In the genomic region with DNA sequence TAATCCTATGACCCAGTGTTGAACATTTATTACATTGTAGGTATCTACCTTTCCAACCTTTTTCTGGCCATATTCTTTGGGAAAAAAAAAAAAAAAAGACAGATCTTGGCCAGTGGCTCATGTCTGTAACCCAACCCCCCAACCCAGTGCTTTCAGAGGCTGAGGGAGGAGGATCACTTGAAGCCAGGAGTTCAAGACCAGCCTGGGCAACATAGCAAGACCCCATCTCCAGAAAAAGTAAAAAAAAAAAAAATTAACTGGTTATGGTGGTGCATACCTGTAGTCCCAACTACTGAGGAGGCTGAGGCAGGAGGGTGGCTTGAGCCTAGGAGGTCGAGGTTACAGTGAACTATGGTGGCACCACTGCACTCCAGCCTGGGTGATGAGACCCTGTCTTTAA, we compare ENCODE assay signal across 37 cellular contexts. TPM values are rescaled to one million over a fixed set of nuclear protein-coding genes. Genes with fewer than 3 reads are reported as not detected.
DNase-seq lines count a peak whose midpoint lies in the region; ATAC-seq, FAIRE-seq and TF ChIP-seq lines count a peak whose summit lies in the region.
"Had no signal": no experiment of that assay in that cellular context is flagged by ENCODE, and none has a peak within 500 bp of the region (broad histone marks: within the 10 kb centered on the region; RNA-seq: fewer than 3 reads in every experiment).

No MANE protein-coding gene starts in this region.

- intact Hi-C loops in K562 (cut with micrococcal nuclease), result no loop called here
- intact Hi-C loops in HepG2 (cut with micrococcal nuclease; ENCODE audit: unreplicated experiment), result no loop called here
- intact Hi-C loops in sigmoid colon (cut with DNase I), result no loop called here
- intact Hi-C loops in lower lobe of right lung (cut with DNase I), result no loop called here

- DNase-seq in K562 (ENCODE audit: extremely low read depth in 1 of 4, low spot score in 3 of 4) (no peak), HepG2 (ENCODE audit: low spot score) (no peak), sigmoid colon (peak; percentile 33), osteocyte (ENCODE audit: extremely low spot score, unreplicated experiment) (no peak), lower lobe of right lung (no peak), frontal cortex (ENCODE audit: low spot score in 2 of 2) (no peak)
- DNase-seq: 8988T; ACHN; AML-193; BE2C; C1 segment of cervical spinal cord; Caco-2; Calu3; CD4-positive, alpha-beta memory T cell; CD4-positive, alpha-beta T cell; CD4-positive, CD25-positive, alpha-beta regulatory T cell; CD8-positive, alpha-beta memory T cell; CD8-positive, alpha-beta T cell; COR-L47; DMS 273 treated with DMSO at 0.1 percent for 48 hours; DMS153; DMS53; DMS79; DMS79 treated with DMSO at 0.1 percent for 48 hours; DND-41; EL had no signal

- H3K9ac ChIP-seq in K562 (ENCODE audit: insufficient read depth in 1 of 2, low read depth in 2 of 2, low read length in 2 of 2) (no peak overlapping the region), HepG2 (ENCODE audit: insufficient read depth, low read depth, low read length) (no peak overlapping the region)
- H3K9ac ChIP-seq: BLaER1; BLaER1 treated with 17β-estradiol and CSF1 and Interleukin-3, amounts not matched to agents 10 nM and 100 nM had no signal

- POLR2A ChIA-PET in HEK293 (lab: Yijun Ruan, JAX) (no interaction called here), K562 (lab: Yijun Ruan, JAX) (interaction anchor here (1.3 kb wide), 1 partner anchor 10 kb away, joined by 5 read pairs; no protein-coding TSS in a partner anchor), HepG2 (lab: Yijun Ruan, JAX) (no interaction called here)

- H3K4me1 ChIP-seq in HEK293 (ENCODE audit: control insufficient read depth, insufficient read depth, low read length) (no peaks in the 10 kb centered on the region), K562 (replicated peaks in 1 of 2; ENCODE audit: control insufficient read depth in 2 of 2, insufficient read depth in 2 of 2, low read length in 2 of 2) (peaks cover 4 to 6% of the 10 kb centered on the region in 2 experiments; a peak in 3 of 5 replicates), HepG2 (ENCODE audit: insufficient read depth, low read length) (no peaks in the 10 kb centered on the region), sigmoid colon (peaks cover 0 to 13% (median 11%) of the 10 kb centered on the region in 4 donors), lower lobe of right lung (peaks cover 9% of the 10 kb centered on the region)
- H3K4me1 ChIP-seq: A549, BE2C, BLaER1, Caco-2 had no signal

- no peaks in the 10 kb centered on the region for H3K9me1 ChIP-seq in K562 (ENCODE audit: control insufficient read depth, insufficient read depth, low read length)

- FAIRE-seq in K562 (lab: Jason Lieb, UNC), result no peak
- no peak for FAIRE-seq in HepG2 (lab: Jason Lieb, UNC)
- no peak for FAIRE-seq in frontal cortex (lab: Jason Lieb, UNC)
- FAIRE-seq: A204.1, A549, D721Med had no signal

- H3K4me3 ChIP-seq in HEK293 (ENCODE audit: low read depth, low read length), result no peak overlapping the region
- H3K4me3 ChIP-seq in K562, result no peak overlapping the region
- H3K4me3 ChIP-seq in HepG2 (replicated peaks in 1 of 3; ENCODE audit: insufficient read depth in 1 of 3, low read depth in 2 of 3, low read length in 3 of 3), result no peak overlapping the region
- H3K4me3 ChIP-seq in sigmoid colon, result no peak overlapping the region
- H3K4me3 ChIP-seq in lower lobe of right lung, result no peak overlapping the region
- H3K4me3 ChIP-seq: A549; BLaER1; BLaER1 treated with 17β-estradiol and CSF1 and Interleukin-3, amounts not matched to agents 10 nM and 100 nM had no signal

- BruUV-seq in K562 (replicated peaks; lab: Mats Ljungman, UMichigan), result no TSS peak
- BruUV-seq in HepG2 (replicated peaks; lab: Mats Ljungman, UMichigan), result no TSS peak

- no peaks in the 10 kb centered on the region for H3K79me2 ChIP-seq in K562 (ENCODE audit: control insufficient read depth, insufficient read depth, low read length)
- no peaks in the 10 kb centered on the region for H3K79me2 ChIP-seq in HepG2 (ENCODE audit: insufficient read depth, low read length)

- no peak overlapping the region for H3K27ac Mint-ChIP-seq in osteocyte (ENCODE audit: unreplicated experiment)
- H3K27ac Mint-ChIP-seq: B cell; CD4-positive, alpha-beta memory T cell; CD4-positive, alpha-beta T cell; CD4-positive, CD25-positive, alpha-beta regulatory T cell; CD8-positive, alpha-beta memory T cell; CD8-positive, alpha-beta T cell had no signal

- no peak overlapping the region for H3K4me3 Mint-ChIP-seq in osteocyte (ENCODE audit: unreplicated experiment)
- H3K4me3 Mint-ChIP-seq: B cell; CD14-positive monocyte; CD4-positive, alpha-beta memory T cell; CD4-positive, alpha-beta T cell; CD4-positive, CD25-positive, alpha-beta regulatory T cell; CD8-positive, alpha-beta memory T cell; CD8-positive, alpha-beta T cell had no signal

- peaks cover 15% of the 10 kb centered on the region for H3K36me3 Mint-ChIP-seq in osteocyte (ENCODE audit: unreplicated experiment)

- H3K27me3 ChIP-seq in K562 (ENCODE audit: control insufficient read depth in 2 of 2, insufficient read depth in 2 of 2, low read length in 2 of 2) (peaks cover 0 to 16% of the 10 kb centered on the region in 2 experiments; a peak in 2 of 5 replicates), HepG2 (ENCODE audit: control insufficient read depth in 1 of 2, insufficient read depth in 2 of 2, low read length in 2 of 2) (no peaks in the 10 kb centered on the region), sigmoid colon (no peaks in the 10 kb centered on the region), lower lobe of right lung (ENCODE audit: low read depth) (no peaks in the 10 kb centered on the region)
- H3K27me3 ChIP-seq: BE2C; BLaER1; BLaER1 treated with 17β-estradiol and CSF1 and Interleukin-3, amounts not matched to agents 10 nM and 100 nM had no signal

- H3K4me1 Mint-ChIP-seq in osteocyte (ENCODE audit: unreplicated experiment), result no peaks in the 10 kb centered on the region
- H3K4me1 Mint-ChIP-seq: B cell; CD4-positive, alpha-beta memory T cell; CD8-positive, alpha-beta memory T cell had no signal

- no peaks in the 10 kb centered on the region for H3K9me3 Mint-ChIP-seq in osteocyte (ENCODE audit: unreplicated experiment)
- H3K9me3 Mint-ChIP-seq: CD4-positive, alpha-beta T cell had no signal

- H3K36me3 ChIP-seq in HEK293 (ENCODE audit: control insufficient read depth in 2 of 2, insufficient read depth in 1 of 2, low read length in 2 of 2) (peaks cover 6 to 49% of the 10 kb centered on the region in 2 experiments), K562 (ENCODE audit: control insufficient read depth, insufficient read depth, low read length) (no peaks in the 10 kb centered on the region), HepG2 (replicated peaks in 1 of 2; ENCODE audit: control insufficient read depth in 1 of 2, insufficient read depth in 2 of 2, low read length in 2 of 2) (peaks cover 4 to 27% of the 10 kb centered on the region in 2 experiments; a peak in 3 of 5 replicates), sigmoid colon (peaks cover 37 to 96% (median 68%) of the 10 kb centered on the region in 4 donors), lower lobe of right lung (peaks cover 86% of the 10 kb centered on the region)
- H3K36me3 ChIP-seq: BE2C had no signal

- no peak for TF ChIP-seq POLR2A in K562 (conservative IDR thresholded peaks at IDR 0.05)
- TF ChIP-seq POLR2A in HepG2 (IDR thresholded peaks at IDR 0.05; ENCODE audit: insufficient read depth in 1 of 2, low read depth in 2 of 2, low read length in 2 of 2), result no peak
- TF ChIP-seq POLR2A in sigmoid colon (IDR thresholded peaks at IDR 0.05), result no peak

- no peaks in the 10 kb centered on the region for H3K9me3 ChIP-seq in HEK293 (ENCODE audit: control insufficient read depth, insufficient read depth, low read depth, low read length)
- no peaks in the 10 kb centered on the region for H3K9me3 ChIP-seq in K562 (replicated peaks; ENCODE audit: control insufficient read depth, insufficient read depth, low read depth, low read length)
- H3K9me3 ChIP-seq in HepG2 (ENCODE audit: low read length), result no peaks in the 10 kb centered on the region
- no peaks in the 10 kb centered on the region for H3K9me3 ChIP-seq in sigmoid colon
- H3K9me3 ChIP-seq in lower lobe of right lung, result no peaks in the 10 kb centered on the region
- H3K9me3 ChIP-seq: A549, Caco-2 had no signal

- no peak overlapping the region for H2AFZ ChIP-seq in K562 (ENCODE audit: low read depth, low read length)
- H2AFZ ChIP-seq in HepG2 (ENCODE audit: low read length), result no peak overlapping the region

- TF ChIP-seq EP300 in K562 (IDR thresholded peaks at IDR 0.05; ENCODE audit: low read length) (no peak), HepG2 (IDR thresholded peaks at IDR 0.05; ENCODE audit: low read depth in 2 of 2, low read length in 2 of 2) (no peak), HepG2 (CRISPR knock-in tag; IDR thresholded peaks at IDR 0.05; ENCODE audit: borderline replicate concordance) (no peak), sigmoid colon (IDR thresholded peaks at IDR 0.05) (no peak)

- no peak for ATAC-seq in K562
- no peak for ATAC-seq in HepG2
- ATAC-seq in lower lobe of right lung, result no peak
- ATAC-seq in GM21576 (IDR thresholded peaks at IDR 0.05; ENCODE audit: unreplicated experiment), result no peak
- ATAC-seq: A549; CD8-positive, alpha-beta T cell had no signal

- TF ChIP-seq RAD21 in K562 (CRISPR knock-in tag; conservative IDR thresholded peaks at IDR 0.05 in 1 of 2, IDR thresholded peaks at IDR 0.05 in 1 of 2) (no peak), HepG2 (CRISPR knock-in tag; IDR thresholded peaks at IDR 0.05) (no peak)

- H4K20me1 ChIP-seq in K562 (replicated peaks; ENCODE audit: control insufficient read depth, insufficient read depth, low read length) (no peaks in the 10 kb centered on the region), HepG2 (ENCODE audit: insufficient read depth, low read length) (no peaks in the 10 kb centered on the region)
- H4K20me1 ChIP-seq: BLaER1; BLaER1 treated with 17β-estradiol and CSF1 and Interleukin-3, amounts not matched to agents 10 nM and 100 nM had no signal

- CTCF ChIA-PET in HEK293 (lab: Yijun Ruan, JAX) (interaction anchor here (0.7 kb wide), 1 partner anchor 36 kb away, joined by 3 read pairs; no protein-coding TSS in a partner anchor), K562 (lab: Yijun Ruan, JAX; ENCODE audit: low intra/inter-chr PET ratio) (no interaction called here), HepG2 (lab: Yijun Ruan, JAX; ENCODE audit: low intra/inter-chr PET ratio, low total read pairs) (no interaction called here)

- 0% methylated on average over 1 of the region's 1 CpG for WGBS in K562 (ENCODE audit: insufficient coverage, low coverage, missing lambda C conversion rate)
- 86% methylated on average over 1 of the region's 1 CpG for WGBS in HepG2 (ENCODE audit: low lambda C conversion rate)
- 89 to 96% methylated on average over 1 of the region's 1 CpG for WGBS in sigmoid colon, 2 donors

- no peak for TF ChIP-seq CTCF in HEK293 (tag by site-specific recombination; IDR thresholded peaks at IDR 0.05)
- TF ChIP-seq CTCF in K562 (IDR thresholded peaks at IDR 0.05 in 2 of 3, conservative IDR thresholded peaks at IDR 0.05 in 1 of 3; ENCODE audit: insufficient read depth in 2 of 3, low read depth in 1 of 3, low read length in 3 of 3), result no peak
- no peak for TF ChIP-seq CTCF in HepG2 (CRISPR knock-in tag; IDR thresholded peaks at IDR 0.05)
- TF ChIP-seq CTCF in sigmoid colon (IDR thresholded peaks at IDR 0.05), result no peak
- no peak for TF ChIP-seq CTCF in osteocyte (IDR thresholded peaks at IDR 0.05)
- no peak for TF ChIP-seq CTCF in lower lobe of right lung (IDR thresholded peaks at IDR 0.05)

- H3K4me2 ChIP-seq in K562 (ENCODE audit: insufficient read depth, low read length) (no peak overlapping the region), HepG2 (ENCODE audit: low read depth, low read length) (no peak overlapping the region)
- H3K4me2 ChIP-seq: A549; BLaER1; BLaER1 treated with 17β-estradiol and CSF1 and Interleukin-3, amounts not matched to agents 10 nM and 100 nM had no signal

- no peak overlapping the region for H3K27ac ChIP-seq in HEK293 (ENCODE audit: extremely low read depth, low read depth, low read length)
- no peak overlapping the region for H3K27ac ChIP-seq in K562 (ENCODE audit: extremely low read depth, low read depth, low read length)
- H3K27ac ChIP-seq in HepG2 (ENCODE audit: extremely low read length, insufficient read depth, low read length), result no peak overlapping the region
- H3K27ac ChIP-seq in sigmoid colon, result no peak overlapping the region
- H3K27ac ChIP-seq in lower lobe of right lung, result no peak overlapping the region
- H3K27ac ChIP-seq: 22Rv1; A549; BLaER1; BLaER1 treated with 17β-estradiol and CSF1 and Interleukin-3, amounts not matched to agents 10 nM and 100 nM; C4-2B had no signal

- in situ Hi-C loops in K562 (cut with MboI) (no loop called here), HepG2 (cut with HindIII; ENCODE audit: extremely low pct_ligation_motif_present, low pct_unique_long_range_greater_than_20kb) (no loop called here)

- H3K27me3 Mint-ChIP-seq in osteocyte (ENCODE audit: unreplicated experiment), result no peaks in the 10 kb centered on the region
- H3K27me3 Mint-ChIP-seq: B cell; CD4-positive, alpha-beta memory T cell; CD4-positive, alpha-beta T cell; CD4-positive, CD25-positive, alpha-beta regulatory T cell; CD8-positive, alpha-beta memory T cell had no signal

RNA-seq across cellular contexts. Expression of gene ACACB, which starts 58.1 kb away (rescaled TPM):
- total RNA-seq in K562 (2011; cell fraction: chromatin; rRNA removed; ENCODE audit: low replicate concordance), result 4.3 and 5.0 TPM in 2 replicates
- 1.6 and 2.0 TPM in 2 replicates for total RNA-seq in K562 (2011; cell fraction: nucleolus; rRNA removed)
- 3.2 TPM in 2 replicates for total RNA-seq in K562 (2011; cell fraction: nucleoplasm; rRNA removed)
- total RNA-seq in K562 (2014; rRNA removed) (1.5 and 2.5 TPM in 2 replicates), K562 (2014; rRNA removed; fragmentation: Illumina TruSeq; extraction: Trizol) (0.62 and 0.77 TPM in 2 replicates), K562 (2015; rRNA removed; fragmentation: Illumina TruSeq; extraction: Trizol) (1.1 and 1.6 TPM in 2 replicates), K562 (2021) (2.5 and 2.8 TPM in 2 replicates), HepG2 (2016; rRNA removed; fragmentation: Illumina TruSeq; extraction: Trizol) (6.0 and 8.6 TPM in 2 replicates), sigmoid colon (100 to 1,000 TPM; 116 to 295 (median 161) TPM), osteocyte (4.4 and 5.4 TPM in 2 replicates), lower lobe of right lung (42.5 TPM), frontal cortex (4.9 TPM)
- polyA plus RNA-seq in K562 (2011; rRNA removed) (0.10 and 0.32 TPM in 2 replicates), K562 (2014; fragmentation: Illumina TruSeq; extraction: Trizol) (0.83 and 0.87 TPM in 2 replicates), K562 (2014; fragmentation: Nextera tagmentation; extraction: Ambion mirVana) (under 1 TPM; 0.10 to 0.18 TPM), K562 (2014; rRNA removed) (0.31 and 1.3 TPM in 2 replicates), HepG2 (2011; rRNA removed) (6.2 and 6.4 TPM in 2 replicates), sigmoid colon (10 to 100 TPM in 1 of 3 donors, 1 to 10 TPM in 2; 5.3 to 36.0 (median 5.4) TPM)
- polyA plus RNA-seq in K562 (2011; cell fraction: cytosol; rRNA removed), result 0.25 and 0.48 TPM in 2 replicates
- 0.49 and 0.53 TPM in 2 replicates for polyA plus RNA-seq in K562 (2011; cell fraction: nucleus; rRNA removed)
- 3.0 and 7.8 TPM in 2 replicates for polyA plus RNA-seq in K562 (2012)
- 0.60 and 1.6 TPM in 2 replicates for polyA minus RNA-seq in K562 (2011; rRNA and poly(A)+ RNA removed)
- 0.10 TPM in 1 of 2 replicates, not detected in the other for polyA minus RNA-seq in K562 (2011; cell fraction: cytosol; rRNA and poly(A)+ RNA removed)
- 1.1 TPM in 2 replicates for polyA minus RNA-seq in K562 (2011; cell fraction: nucleus; rRNA and poly(A)+ RNA removed)
- 3.7 and 5.2 TPM in 2 replicates for total RNA-seq in HepG2 (2016; cell fraction: cytosol; rRNA removed; fragmentation: Illumina TruSeq; extraction: Trizol; ENCODE audit: low read depth)
- 4.7 and 10.3 TPM in 2 replicates for total RNA-seq in HepG2 (2016; cell fraction: insoluble cytoplasmic fraction; rRNA removed; fragmentation: Illumina TruSeq; extraction: Trizol)
- total RNA-seq in HepG2 (2016; cell fraction: membrane; rRNA removed; fragmentation: Illumina TruSeq; extraction: Trizol), result 4.2 and 5.9 TPM in 2 replicates
- 14.3 and 17.9 TPM in 2 replicates for total RNA-seq in HepG2 (2016; cell fraction: nucleus; rRNA removed; fragmentation: Illumina TruSeq; extraction: Trizol)
- polyA plus RNA-seq in HepG2 (2011; cell fraction: cytosol; rRNA removed), result 3.4 and 4.6 TPM in 2 replicates
- 18.8 and 19.2 TPM in 2 replicates for polyA plus RNA-seq in HepG2 (2011; cell fraction: nucleus; rRNA removed)
- polyA plus RNA-seq in HepG2 (2012), result 4.3 and 4.9 TPM in 2 replicates
- 0.51 TPM in 2 replicates for polyA plus RNA-seq in HepG2 (2016; cell fraction: cytosol; fragmentation: Illumina TruSeq; extraction: Trizol; ENCODE audit: low read depth)
- 3.6 and 4.3 TPM in 2 replicates for polyA plus RNA-seq in HepG2 (2016; cell fraction: insoluble cytoplasmic fraction; fragmentation: Illumina TruSeq; extraction: Trizol; ENCODE audit: low read depth)
- polyA plus RNA-seq in HepG2 (2016; cell fraction: membrane; fragmentation: Illumina TruSeq; extraction: Trizol; ENCODE audit: low read depth), result 1.0 and 1.2 TPM in 2 replicates
- polyA plus RNA-seq in HepG2 (2016; cell fraction: nucleus; fragmentation: Illumina TruSeq; extraction: Trizol; ENCODE audit: insufficient read depth, low read depth), result 18.5 and 20.2 TPM in 2 replicates
- polyA minus RNA-seq in HepG2 (2011; rRNA and poly(A)+ RNA removed; ENCODE audit: low replicate concordance), result 24.1 and 29.2 TPM in 2 replicates
- polyA minus RNA-seq in HepG2 (2011; cell fraction: cytosol; rRNA and poly(A)+ RNA removed), result 5.0 and 5.1 TPM in 2 replicates
- 23.6 and 44.9 TPM in 2 replicates for polyA minus RNA-seq in HepG2 (2011; cell fraction: nucleus; rRNA and poly(A)+ RNA removed)
